In genomic region chr3:182910939-182911781, GRCh38 we compare ENCODE assay signal across 23 cellular contexts.
DNase-seq lines count a peak whose midpoint lies in the region; ATAC-seq and FAIRE-seq lines count a peak whose summit lies in the region.
"Had no signal": no experiment of that assay in that cellular context is flagged by ENCODE, and none has a peak within 500 bp of the region (broad histone marks: within the 10 kb centered on the region; RNA-seq: fewer than 3 reads in every experiment).

No MANE protein-coding gene starts in this region.

- H3K4me1 Mint-ChIP-seq in activated CD4-positive, alpha-beta T cell treated with anti-CD3 and anti-CD28 coated beads for 36 hours = peaks cover 43% of the 10 kb centered on the region
- peaks cover 50% of the 10 kb centered on the region for H3K4me1 Mint-ChIP-seq in activated T-helper 2 cell treated with anti-CD3 and anti-CD28 coated beads, Interferon-gamma antibody, Interleukin-2, Interleukin-4, amounts not matched to agents 10 μg/mL and 5 μg/mL and 100 μg/mL, durations not matched to agents 14 hours and 24 hours and 36 hours (ENCODE audit: low read depth)
- H3K4me1 Mint-ChIP-seq in naive thymus-derived CD4-positive, alpha-beta T cell = peaks cover 28 to 67% (median 58%) of the 10 kb centered on the region in 7 donors

- peaks cover 0 to 4% (median 0%) of the 10 kb centered on the region in 3 experiments for H3K36me3 ChIP-seq in naive thymus-derived CD4-positive, alpha-beta T cell (ENCODE audit: control insufficient read depth in 2 of 3, insufficient read depth in 3 of 3, low read length in 3 of 3)

- H3K36me3 Mint-ChIP-seq in activated CD4-positive, alpha-beta T cell treated with anti-CD3 and anti-CD28 coated beads for 36 hours (ENCODE audit: low read depth) = peaks cover 13% of the 10 kb centered on the region
- H3K36me3 Mint-ChIP-seq in activated T-helper 2 cell treated with anti-CD3 and anti-CD28 coated beads, Interferon-gamma antibody, Interleukin-2, Interleukin-4, amounts not matched to agents 10 μg/mL and 5 μg/mL and 100 μg/mL, durations not matched to agents 14 hours and 24 hours and 36 hours (ENCODE audit: low read depth) = peaks cover 47% of the 10 kb centered on the region
- H3K36me3 Mint-ChIP-seq in naive thymus-derived CD4-positive, alpha-beta T cell = peaks cover 0 to 24% (median 7%) of the 10 kb centered on the region in 5 donors

- intact Hi-C loops in activated CD4-positive, alpha-beta T cell treated with anti-CD3 and anti-CD28 coated beads for 36 hours (cut with DNase I, micrococcal nuclease) = loop anchor here (5.0 kb wide), 2 partner anchors 56 to 476 kb away; no protein-coding TSS in a partner anchor
- intact Hi-C loops in activated T-helper 2 cell treated with anti-CD3 and anti-CD28 coated beads, Interferon-gamma antibody, Interleukin-2, Interleukin-4, amounts not matched to agents 10 μg/mL and 5 μg/mL and 100 μg/mL, durations not matched to agents 14 hours and 24 hours and 36 hours (cut with micrococcal nuclease) = loop anchor here (1.0 to 5.0 kb wide), 2 partner anchors 36 to 56 kb away; no protein-coding TSS in a partner anchor
- intact Hi-C loops in naive thymus-derived CD4-positive, alpha-beta T cell (cut with micrococcal nuclease) = loop anchor here in 1 of 2 donors (10.0 kb wide), 1 partner anchor 104 kb away; no protein-coding TSS in a partner anchor

- FAIRE-seq in HTR-8/SVneo (lab: Jason Lieb, UNC) = peak; percentile 16
- FAIRE-seq: colon, GM19239 had no signal

- no peak overlapping the region for H3K4me3 Mint-ChIP-seq in activated CD4-positive, alpha-beta T cell treated with anti-CD3 and anti-CD28 coated beads for 36 hours
- peak overlapping the region; percentile 10 for H3K4me3 Mint-ChIP-seq in activated T-helper 2 cell treated with anti-CD3 and anti-CD28 coated beads, Interferon-gamma antibody, Interleukin-2, Interleukin-4, amounts not matched to agents 10 μg/mL and 5 μg/mL and 100 μg/mL, durations not matched to agents 14 hours and 24 hours and 36 hours (ENCODE audit: low read depth)
- H3K4me3 Mint-ChIP-seq in naive thymus-derived CD4-positive, alpha-beta T cell = peak overlapping the region in 5 of 10 donors; percentile 6 to 52 (median 6)
- H3K4me3 Mint-ChIP-seq: activated B cell treated with CpG ODN at 0.5 μM for 24 hours; mesothelial cell of epicardium; stimulated activated naive B cell treated with anti-CD40 and anti-IgM and Interleukin-4, amounts not matched to agents 10 μg/mL and 1 μg/mL and 100 μg/mL, for 72 hours had no signal

- ATAC-seq in activated CD4-positive, alpha-beta T cell treated with anti-CD3 and anti-CD28 coated beads for 36 hours = no peak
- ATAC-seq in naive thymus-derived CD4-positive, alpha-beta T cell = peak; percentile 28
- ATAC-seq in GM21367 (IDR thresholded peaks at IDR 0.05; ENCODE audit: unreplicated experiment) = no peak
- ATAC-seq: stimulated activated naive B cell treated with anti-CD40 and anti-IgM and Interleukin-4, amounts not matched to agents 10 μg/mL and 1 μg/mL and 100 μg/mL, for 72 hours had no signal

- CTCF ChIA-PET in activated CD4-positive, alpha-beta T cell treated with anti-CD3 and anti-CD28 coated beads for 36 hours (lab: Charles Lee) = interaction anchor here (1.2 to 1.9 kb wide), 2 partner anchors 13 to 22 kb away, joined by 4 to 7 read pairs; no protein-coding TSS in a partner anchor
- CTCF ChIA-PET in naive thymus-derived CD4-positive, alpha-beta T cell (lab: Charles Lee) = interaction anchor here (1.1 to 2.6 kb wide), 2 partner anchors 9 to 68 kb away, joined by 4 to 9 read pairs; no protein-coding TSS in a partner anchor

- POLR2A ChIA-PET in activated CD4-positive, alpha-beta T cell treated with anti-CD3 and anti-CD28 coated beads for 36 hours (lab: Charles Lee) = no interaction called here
- POLR2A ChIA-PET in naive thymus-derived CD4-positive, alpha-beta T cell (lab: Charles Lee) = interaction anchor here (0.7 kb wide), 1 partner anchor 68 kb away, joined by 3 read pairs; no protein-coding TSS in a partner anchor

- no peak for DNase-seq in activated CD4-positive, alpha-beta T cell treated with anti-CD3 and anti-CD28 coated beads for 36 hours
- no peak for DNase-seq in activated CD4-positive, alpha-beta T cell treated with anti-CD3 and anti-CD28 coated beads, Interleukin-2, amount 50 U/mL, for 4 hours
- DNase-seq in HTR-8/SVneo (ENCODE audit: insufficient read length, low spot score) (no peak), NCI-H345 treated with DMSO at 0.1 percent for 48 hours (lab: John Stamatoyannopoulos, UW; ENCODE audit: unreplicated experiment) (no peak), SKM-1 (lab: John Stamatoyannopoulos, UW; ENCODE audit: unreplicated experiment) (no peak)
- DNase-seq in activated T-helper 2 cell treated with anti-CD3 and anti-CD28 coated beads, Interferon-gamma antibody, Interleukin-2, Interleukin-4, amounts not matched to agents 10 μg/mL and 5 μg/mL and 100 μg/mL, durations not matched to agents 14 hours and 24 hours and 36 hours (ENCODE audit: low spot score) = no peak
- DNase-seq in naive thymus-derived CD4-positive, alpha-beta T cell = peak in 2 of 9 donors; percentile 11 to 12
- DNase-seq: activated B cell treated with CpG ODN at 0.5 μM for 24 hours; DMS79; left cardiac atrium; MG63; NCI-H1694; NCI-H345; SHP77 treated with DMSO at 0.1 percent for 48 hours; stimulated activated CD4-positive, alpha-beta T cell treated with anti-CD3 and anti-CD28 coated beads, Interleukin-12 subunit alpha, Interleukin-12 subunit beta, amount 100 ng/mL, for 4 hours; stimulated activated naive B cell treated with anti-CD40 and anti-IgM and Interleukin-4, amounts not matched to agents 10 μg/mL and 1 μg/mL and 100 μg/mL, for 72 hours; upper lobe of left lung had no signal

- H3K9me3 Mint-ChIP-seq in activated CD4-positive, alpha-beta T cell treated with anti-CD3 and anti-CD28 coated beads for 36 hours (ENCODE audit: low read depth) = no peaks in the 10 kb centered on the region
- H3K9me3 Mint-ChIP-seq in activated T-helper 2 cell treated with anti-CD3 and anti-CD28 coated beads, Interferon-gamma antibody, Interleukin-2, Interleukin-4, amounts not matched to agents 10 μg/mL and 5 μg/mL and 100 μg/mL, durations not matched to agents 14 hours and 24 hours and 36 hours = no peaks in the 10 kb centered on the region
- H3K9me3 Mint-ChIP-seq in naive thymus-derived CD4-positive, alpha-beta T cell = no peaks in the 10 kb centered on the region
- H3K9me3 Mint-ChIP-seq: activated B cell treated with CpG ODN at 0.5 μM for 24 hours; mesothelial cell of epicardium; stimulated activated naive B cell treated with anti-CD40 and anti-IgM and Interleukin-4, amounts not matched to agents 10 μg/mL and 1 μg/mL and 100 μg/mL, for 72 hours had no signal

- no peaks in the 10 kb centered on the region for H3K27me3 ChIP-seq in naive thymus-derived CD4-positive, alpha-beta T cell (ENCODE audit: control insufficient read depth in 2 of 2, insufficient read depth in 2 of 2, low read length in 2 of 2)
- H3K27me3 ChIP-seq: ascending aorta; BLaER1 treated with 17β-estradiol and CSF1 and Interleukin-3, amounts not matched to agents 10 nM and 100 nM; MG63; upper lobe of left lung had no signal

- no peak overlapping the region for H3K27ac ChIP-seq in naive thymus-derived CD4-positive, alpha-beta T cell (ENCODE audit: low read depth, low read length)
- H3K27ac ChIP-seq: ascending aorta; BLaER1 treated with 17β-estradiol and CSF1 and Interleukin-3, amounts not matched to agents 10 nM and 100 nM; upper lobe of left lung had no signal

- H3K4me1 ChIP-seq in naive thymus-derived CD4-positive, alpha-beta T cell (ENCODE audit: control insufficient read depth in 2 of 2, insufficient read depth in 2 of 2, low read length in 2 of 2) = peaks cover 27 to 29% of the 10 kb centered on the region in 2 donors
- H3K4me1 ChIP-seq: ascending aorta, upper lobe of left lung had no signal

- H3K4me3 ChIP-seq in naive thymus-derived CD4-positive, alpha-beta T cell (ENCODE audit: low read length) = no peak overlapping the region
- H3K4me3 ChIP-seq: ascending aorta; BLaER1 treated with 17β-estradiol and CSF1 and Interleukin-3, amounts not matched to agents 10 nM and 100 nM; MG63; upper lobe of left lung had no signal

- peak overlapping the region; percentile 63 for H3K27ac Mint-ChIP-seq in activated CD4-positive, alpha-beta T cell treated with anti-CD3 and anti-CD28 coated beads for 36 hours
- H3K27ac Mint-ChIP-seq in activated T-helper 2 cell treated with anti-CD3 and anti-CD28 coated beads, Interferon-gamma antibody, Interleukin-2, Interleukin-4, amounts not matched to agents 10 μg/mL and 5 μg/mL and 100 μg/mL, durations not matched to agents 14 hours and 24 hours and 36 hours = peak overlapping the region; percentile 58
- H3K27ac Mint-ChIP-seq in naive thymus-derived CD4-positive, alpha-beta T cell = peak overlapping the region; percentile 52 to 88 (median 69)
- H3K27ac Mint-ChIP-seq: activated B cell treated with CpG ODN at 0.5 μM for 24 hours; mesothelial cell of epicardium; stimulated activated naive B cell treated with anti-CD40 and anti-IgM and Interleukin-4, amounts not matched to agents 10 μg/mL and 1 μg/mL and 100 μg/mL, for 72 hours had no signal

- H3K9me3 ChIP-seq in naive thymus-derived CD4-positive, alpha-beta T cell (ENCODE audit: control insufficient read depth in 2 of 3, low read length in 3 of 3) = no peaks in the 10 kb centered on the region
- H3K9me3 ChIP-seq: ascending aorta; BLaER1 treated with 17β-estradiol and CSF1 and Interleukin-3, amounts not matched to agents 10 nM and 100 nM; MG63; upper lobe of left lung had no signal

- H3K27me3 Mint-ChIP-seq in activated CD4-positive, alpha-beta T cell treated with anti-CD3 and anti-CD28 coated beads for 36 hours = no peaks in the 10 kb centered on the region
- no peaks in the 10 kb centered on the region for H3K27me3 Mint-ChIP-seq in activated T-helper 2 cell treated with anti-CD3 and anti-CD28 coated beads, Interferon-gamma antibody, Interleukin-2, Interleukin-4, amounts not matched to agents 10 μg/mL and 5 μg/mL and 100 μg/mL, durations not matched to agents 14 hours and 24 hours and 36 hours (ENCODE audit: low read depth)
- H3K27me3 Mint-ChIP-seq in naive thymus-derived CD4-positive, alpha-beta T cell = no peaks in the 10 kb centered on the region
- H3K27me3 Mint-ChIP-seq: activated B cell treated with CpG ODN at 0.5 μM for 24 hours; stimulated activated naive B cell treated with anti-CD40 and anti-IgM and Interleukin-4, amounts not matched to agents 10 μg/mL and 1 μg/mL and 100 μg/mL, for 72 hours had no signal
